Comparison of ENCODE assay signal across 27 cellular contexts in genomic region chr7:46480619-46481018, GRCh38.
DNase-seq lines count a peak whose midpoint lies in the region; ATAC-seq, FAIRE-seq and TF ChIP-seq lines count a peak whose summit lies in the region.
"Had no signal": no experiment of that assay in that cellular context is flagged by ENCODE, and none has a peak within 500 bp of the region (broad histone marks: within the 10 kb centered on the region; RNA-seq: fewer than 3 reads in every experiment).

No MANE protein-coding gene starts in this region.

- H3K79me1 ChIP-seq in IMR-90 (ENCODE audit: low read depth in 1 of 2, low read length in 2 of 2), result no peaks in the 10 kb centered on the region

- H2BK20ac ChIP-seq in IMR-90 (ENCODE audit: low read depth, low read length), result no peak overlapping the region

- no peak overlapping the region for H4K91ac ChIP-seq in IMR-90 (ENCODE audit: insufficient read depth, low read depth, low read length)

- POLR2A ChIA-PET in IMR-90 (lab: Charles Lee; ENCODE audit: unreplicated experiment) (no interaction called here), endothelial cell of umbilical vein (lab: Charles Lee) (no interaction called here), A673 (lab: Charles Lee; ENCODE audit: low non-redundant PET) (no interaction called here)

- in situ Hi-C loops in IMR-90 (cut with MboI; ENCODE audit: low sequenced_read_pairs), result no loop called here

- H3K4ac ChIP-seq in IMR-90 (ENCODE audit: low read depth, low read length), result no peak overlapping the region; the same call in 1 of the 2 replicates

- H3K23ac ChIP-seq in IMR-90 (ENCODE audit: low read depth, low read length), result no peak overlapping the region

- H2BK15ac ChIP-seq in IMR-90 (ENCODE audit: low read depth, low read length), result 0 out of 3 replicates have a peak overlapping the region, but pooled peaks have one; percentile 26

- no peak overlapping the region for H4K5ac ChIP-seq in IMR-90 (ENCODE audit: low read depth, low read length)

- H3K4me1 ChIP-seq in IMR-90 (ENCODE audit: control insufficient read depth, insufficient read depth, low read length), result peaks cover 7% of the 10 kb centered on the region
- no peaks in the 10 kb centered on the region for H3K4me1 ChIP-seq in endothelial cell of umbilical vein (ENCODE audit: control insufficient read depth, extremely low read depth, insufficient read depth, low read length)
- no peaks in the 10 kb centered on the region for H3K4me1 ChIP-seq in stomach
- H3K4me1 ChIP-seq in A673 (ENCODE audit: insufficient read depth, low read length, poor library complexity, severe bottlenecking), result no peaks in the 10 kb centered on the region
- H3K4me1 ChIP-seq: BE2C, BLaER1 had no signal

- TF ChIP-seq EP300 in stomach (IDR thresholded peaks at IDR 0.05), result no peak

- CTCF ChIA-PET in IMR-90 (lab: Yijun Ruan, JAX), result no interaction called here
- CTCF ChIA-PET in endothelial cell of umbilical vein (lab: Charles Lee), result interaction anchor here (0.6 kb wide), 1 partner anchor 24 kb away, joined by 3 read pairs; no protein-coding TSS in a partner anchor
- CTCF ChIA-PET in A673 (lab: Charles Lee), result no interaction called here

- WGBS in IMR-90 (ENCODE audit: extremely low coverage in 2 of 2, insufficient read length in 1 of 2), 2 experiments, result no CpG with 5 or more reads among the region's 2 CpGs
- 51 to 75% (median 67%) methylated on average over 2 of the region's 2 CpGs for WGBS in stomach, 5 donors

- H3K9me3 ChIP-seq in IMR-90 (ENCODE audit: control insufficient read depth, insufficient read depth, low read length) (no peaks in the 10 kb centered on the region), endothelial cell of umbilical vein (replicated peaks; ENCODE audit: control insufficient read depth, insufficient read depth, low read length) (no peaks in the 10 kb centered on the region), stomach (peaks cover 0 to 6% (median 0%) of the 10 kb centered on the region in 4 donors), A673 (ENCODE audit: low read depth, low read length, poor library complexity, severe bottlenecking) (no peaks in the 10 kb centered on the region)
- H3K9me3 ChIP-seq: A549, BE2C had no signal

- H2BK5ac ChIP-seq in IMR-90 (ENCODE audit: low read depth, low read length, poor library complexity, severe bottlenecking), result no peak overlapping the region

- H3K56ac ChIP-seq in IMR-90 (ENCODE audit: extremely low read depth, insufficient read depth, low read length), result no peak overlapping the region

- DNase-seq in IMR-90, result no peak
- peak; percentile 30 to 32 for DNase-seq in dermis microvascular lymphatic vessel endothelial cell (ENCODE audit: low read depth in 2 of 2)
- DNase-seq in endothelial cell of umbilical vein (ENCODE audit: low read depth, low spot score), result peak; percentile 70
- DNase-seq in midbrain (lab: John Stamatoyannopoulos, UW), result peak; percentile 0
- DNase-seq in stomach, result no peak
- DNase-seq in A673 (ENCODE audit: low spot score), result no peak
- no peak for DNase-seq in cerebellum (ENCODE audit: low spot score)
- no peak for DNase-seq in kidney glomerular epithelial cell (lab: John Stamatoyannopoulos, UW)
- DNase-seq: ACHN; BE2C; CD4-positive, alpha-beta memory T cell; CD4-positive, CD25-positive, alpha-beta regulatory T cell; CD8-positive, alpha-beta memory T cell; COR-L47; DMS 273 treated with DMSO at 0.1 percent for 48 hours; DMS153; DMS53; DMS79; DND-41; EL; GDM1 had no signal

- no peak overlapping the region for H2AK9ac ChIP-seq in IMR-90 (replicated peaks; ENCODE audit: low read depth, low read length, poor library complexity)

- no peak for FAIRE-seq in endothelial cell of umbilical vein (lab: Jason Lieb, UNC)
- FAIRE-seq: A549, GM12878, GM12892, GM18507 had no signal

- H3K14ac ChIP-seq in IMR-90 (replicated peaks; ENCODE audit: low read depth, low read length), result no peak overlapping the region

- H3K4me2 ChIP-seq in IMR-90 (ENCODE audit: low read depth, low read length), result no peak overlapping the region
- no peak overlapping the region for H3K4me2 ChIP-seq in endothelial cell of umbilical vein (ENCODE audit: insufficient read depth, low read length)
- H3K4me2 ChIP-seq: A549, BLaER1 had no signal

- H3K27me3 ChIP-seq in IMR-90 (ENCODE audit: control insufficient read depth, insufficient read depth, low read length) (no peaks in the 10 kb centered on the region; the same call in 1 of the 2 replicates), endothelial cell of umbilical vein (ENCODE audit: control insufficient read depth in 2 of 2, insufficient read depth in 2 of 2, low read length in 2 of 2) (no peaks in the 10 kb centered on the region), stomach (no peaks in the 10 kb centered on the region), A673 (replicated peaks; ENCODE audit: insufficient read depth, low read depth, low read length, poor library complexity) (no peaks in the 10 kb centered on the region)
- H3K27me3 ChIP-seq: BE2C, BLaER1 had no signal

- no peak for TF ChIP-seq CTCF in IMR-90 (conservative IDR thresholded peaks at IDR 0.05; ENCODE audit: low read depth, low read length)
- TF ChIP-seq CTCF in endothelial cell of umbilical vein (IDR thresholded peaks at IDR 0.05; ENCODE audit: extremely low read depth in 1 of 2, insufficient read depth in 1 of 2, low read depth in 1 of 2, low read length in 2 of 2), result no peak
- TF ChIP-seq CTCF in stomach (IDR thresholded peaks at IDR 0.05), result no peak
- no peak for TF ChIP-seq CTCF in A673 (conservative IDR thresholded peaks at IDR 0.05; ENCODE audit: low read depth, low read length)

- no peak overlapping the region for H3K4me3 ChIP-seq in IMR-90 (ENCODE audit: insufficient read depth, low read depth, low read length)
- H3K4me3 ChIP-seq in endothelial cell of umbilical vein (replicated peaks in 1 of 3; ENCODE audit: insufficient read depth in 1 of 3, low read depth in 1 of 3, low read length in 3 of 3), result no peak overlapping the region
- no peak overlapping the region for H3K4me3 ChIP-seq in stomach
- H3K4me3 ChIP-seq in A673 (ENCODE audit: low read depth, low read length, poor library complexity, severe bottlenecking), result no peak overlapping the region
- H3K4me3 ChIP-seq: A549, BLaER1, GM12878 had no signal

- H3K36me3 ChIP-seq in IMR-90 (ENCODE audit: control insufficient read depth, insufficient read depth, low read length), result no peaks in the 10 kb centered on the region
- H3K36me3 ChIP-seq in endothelial cell of umbilical vein (ENCODE audit: control insufficient read depth in 2 of 2, extremely low read depth in 1 of 2, insufficient read depth in 2 of 2, low read length in 2 of 2), result no peaks in the 10 kb centered on the region
- H3K36me3 ChIP-seq in stomach, result no peaks in the 10 kb centered on the region
- no peaks in the 10 kb centered on the region for H3K36me3 ChIP-seq in A673 (ENCODE audit: insufficient read depth, low read length, poor library complexity, severe bottlenecking)
- H3K36me3 ChIP-seq: BE2C, BLaER1 had no signal

- no peak for TF ChIP-seq RAD21 in IMR-90 (IDR thresholded peaks at IDR 0.05; ENCODE audit: low read length)

- peaks cover 6% of the 10 kb centered on the region for H3K9me1 ChIP-seq in IMR-90 (ENCODE audit: insufficient read depth, low read length)
- H3K9me1 ChIP-seq in endothelial cell of umbilical vein (replicated peaks; ENCODE audit: control insufficient read depth, extremely low read depth, insufficient read depth, low read length), result no peaks in the 10 kb centered on the region

- dilution Hi-C loops in IMR-90 (cut with HindIII; ENCODE audit: low sequenced_read_pairs, unreplicated experiment) (no loop called here), endothelial cell of umbilical vein (cut with MboI; ENCODE audit: extremely low pct_ligation_motif_present, low sequenced_read_pairs) (no loop called here)

- H4K20me1 ChIP-seq in IMR-90 (ENCODE audit: insufficient read depth, low read length) (no peaks in the 10 kb centered on the region), endothelial cell of umbilical vein (replicated peaks; ENCODE audit: control insufficient read depth, extremely low read depth, insufficient read depth, low read length) (no peaks in the 10 kb centered on the region)
- H4K20me1 ChIP-seq: BLaER1 had no signal

- H3K18ac ChIP-seq in IMR-90 (ENCODE audit: low read depth, low read length), result no peak overlapping the region

- BruUV-seq in IMR-90 (replicated peaks; lab: Mats Ljungman, UMichigan), result no TSS peak
- no TSS peak for BruUV-seq in endothelial cell of umbilical vein (replicated peaks; lab: Mats Ljungman, UMichigan)
- BruUV-seq in A673 (replicated peaks; lab: Mats Ljungman, UMichigan), result no TSS peak

- intact Hi-C loops in IMR-90 (cut with micrococcal nuclease) (loop anchor here (10.0 kb wide), 1 partner anchor 604 kb away; no protein-coding TSS in a partner anchor), endothelial cell of umbilical vein (cut with micrococcal nuclease) (no loop called here), stomach (cut with DNase I; ENCODE audit: low total_unique reads) (no loop called here), A673 (cut with micrococcal nuclease; ENCODE audit: unreplicated experiment) (no loop called here)

- no peak overlapping the region for H2BK120ac ChIP-seq in IMR-90 (ENCODE audit: low read depth, low read length)

- no peak overlapping the region for H3K27ac ChIP-seq in IMR-90 (ENCODE audit: insufficient read depth, low read length)
- H3K27ac ChIP-seq in endothelial cell of umbilical vein (ENCODE audit: insufficient read depth, low read depth, low read length), result no peak overlapping the region
- no peak overlapping the region for H3K27ac ChIP-seq in stomach
- no peak overlapping the region for H3K27ac ChIP-seq in A673 (ENCODE audit: low read depth, low read length, poor library complexity, severe bottlenecking)
- H3K27ac ChIP-seq: 22Rv1, A549, BLaER1 had no signal

- no peak overlapping the region for H4K8ac ChIP-seq in IMR-90 (ENCODE audit: low read depth in 2 of 2, low read length in 2 of 2)

- H2AFZ ChIP-seq in IMR-90 (replicated peaks; ENCODE audit: low read length, poor library complexity), result no peak overlapping the region
- no peak overlapping the region for H2AFZ ChIP-seq in endothelial cell of umbilical vein (ENCODE audit: low read depth, low read length)

- ATAC-seq in IMR-90 (ENCODE audit: low read depth), result no peak
- ATAC-seq: A549, GM12878 had no signal

- H3K79me2 ChIP-seq in endothelial cell of umbilical vein (ENCODE audit: control insufficient read depth, insufficient read depth, low read length), result no peaks in the 10 kb centered on the region

- TF ChIP-seq POLR2A in IMR-90 (IDR thresholded peaks at IDR 0.05; ENCODE audit: low read depth, low read length) (no peak), endothelial cell of umbilical vein (IDR thresholded peaks at IDR 0.05; ENCODE audit: low read depth, low read length) (no peak), stomach (IDR thresholded peaks at IDR 0.05) (no peak)

- no peak overlapping the region for H2AK5ac ChIP-seq in IMR-90 (ENCODE audit: low read depth, low read length)

- H3K9ac ChIP-seq in IMR-90 (ENCODE audit: low read depth, low read length) (no peak overlapping the region), endothelial cell of umbilical vein (replicated peaks; ENCODE audit: extremely low read depth, insufficient read depth, low read length) (no peak overlapping the region)
- H3K9ac ChIP-seq: BLaER1 had no signal

TF ChIP-seq in IMR-90, 13 proteins besides CTCF, POLR2A, EP300 and RAD21 (continues in another document):
- TF ChIP-seq NFE2L2 (IDR thresholded peaks at IDR 0.05; ENCODE audit: low read depth, low read length), result no peak

Comparison
In these comparisons a context has a peak if more than half of its experiments do, and no peak if none do; other contexts are left out.
1. DNase-seq: peak in dermis microvascular lymphatic vessel endothelial cell (2 of 2), endothelial cell of umbilical vein (single experiment) and midbrain (single experiment); none in IMR-90 (single experiment), stomach (single experiment), A673 (single experiment), cerebellum (single experiment) and kidney glomerular epithelial cell (single experiment).